ENCODE assay signal across 8 cellular contexts in genomic region chr15:63212050-63212973, GRCh38. TPM values are rescaled to one million over a fixed set of nuclear protein-coding genes. Genes with fewer than 3 reads are reported as not detected.
DNase-seq lines count a peak whose midpoint lies in the region; ATAC-seq and TF ChIP-seq lines count a peak whose summit lies in the region.

No MANE protein-coding gene starts in this region.

- ATAC-seq in GM19351 (IDR thresholded peaks at IDR 0.05; ENCODE audit: unreplicated experiment) (peak; percentile 43), HG02973 (IDR thresholded peaks at IDR 0.05; ENCODE audit: unreplicated experiment) (no peak)

- no peak overlapping the region for H3K4me3 ChIP-seq in skin epidermis

- peak overlapping the region in 20 of 21 experiments; percentile 4 to 86 (median 57) for H3K27ac ChIP-seq in skin epidermis

- TF ChIP-seq CTCF in AG09319 (IDR thresholded peaks at IDR 0.05; ENCODE audit: low read depth, low read length), result no peak

- DNase-seq in AG09319 (ENCODE audit: extremely low read depth, low read depth), result peak; percentile 80
- peak; percentile 66 for DNase-seq in OCI-M1 (lab: John Stamatoyannopoulos, UW)
- DNase-seq in erythroblast (lab: John Stamatoyannopoulos, UW), result peak; percentile 82 to 88
- DNase-seq in GDM1 (lab: John Stamatoyannopoulos, UW), result no peak
- no peak for DNase-seq in G401 (ENCODE audit: low spot score)

- no peak for TF ChIP-seq POLR2A in erythroblast (IDR thresholded peaks at IDR 0.05; ENCODE audit: low read length)

- in situ Hi-C loops in G401 (cut with HindIII; ENCODE audit: low sequenced_read_pairs), result no loop called here

RNA-seq across cellular contexts. Expression of gene RAB8B, which starts 22.9 kb away (rescaled TPM):
- 6.3 and 7.8 TPM in 2 replicates for total RNA-seq in G401 (2014; rRNA removed; shearing (Covaris generic))

RNA-seq across cellular contexts. Expression of gene RPS27L, which starts 55.0 kb away (rescaled TPM):
- total RNA-seq in G401 (2014; rRNA removed; shearing (Covaris generic)), result 166 and 216 TPM in 2 replicates

Comparison
In these comparisons a context has a peak if more than half of its experiments do, and no peak if none do; other contexts are left out.
1. DNase-seq: peak in AG09319 (single experiment), OCI-M1 (single experiment) and erythroblast (2 of 2); none in GDM1 (single experiment) and G401 (single experiment).